In the genomic region with DNA sequence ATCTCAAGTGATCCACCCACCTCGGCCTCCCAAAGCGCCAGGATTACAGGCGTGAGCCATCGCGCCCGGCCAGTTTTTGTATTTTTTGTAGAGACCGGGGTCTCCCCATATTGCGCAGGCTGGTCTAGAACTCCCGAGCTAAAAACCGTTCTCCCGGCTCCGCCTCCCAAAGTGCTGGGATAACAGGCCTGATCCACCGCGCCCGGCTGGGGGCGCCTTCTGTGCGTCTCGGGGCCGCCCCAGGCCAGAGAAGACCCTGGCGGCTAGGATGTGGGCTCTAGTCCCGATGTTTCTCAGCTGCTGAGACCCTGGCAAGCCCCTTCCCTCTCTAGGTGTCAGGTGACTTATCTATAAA, we compare ENCODE assay signal across 12 cellular contexts. TPM values are rescaled to one million over a fixed set of nuclear protein-coding genes. Genes with fewer than 3 reads are reported as not detected.
DNase-seq lines count a peak whose midpoint lies in the region; ATAC-seq and TF ChIP-seq lines count a peak whose summit lies in the region.
"Had no signal": no experiment of that assay in that cellular context is flagged by ENCODE, and none has a peak within 500 bp of the region (broad histone marks: within the 10 kb centered on the region; RNA-seq: fewer than 3 reads in every experiment).

No MANE protein-coding gene starts in this region.

- H2AFZ ChIP-seq in OCI-LY7 (ENCODE audit: low read length): no peak overlapping the region

- H3K4me3 ChIP-seq in A673 (ENCODE audit: low read depth, low read length, poor library complexity, severe bottlenecking) (peak overlapping the region; percentile 32), iPS-15b (ENCODE audit: low read depth, low read length) (peak overlapping the region; percentile 70), OCI-LY7 (ENCODE audit: low read depth, low read length, poor library complexity, severe bottlenecking) (no peak overlapping the region)
- H3K4me3 ChIP-seq: skin epidermis had no signal

- POLR2A ChIA-PET in A673 (lab: Charles Lee; ENCODE audit: low non-redundant PET) (no interaction called here), OCI-LY7 (lab: Charles Lee) (no interaction called here)
- POLR2A ChIA-PET in CD4-positive, alpha-beta T cell (lab: Charles Lee): interaction anchor here (0.8 to 21.0 kb wide), 5 partner anchors 12 to 199 kb away, joined by 3 to 1253 read pairs (median 6); a partner anchor contains a TSS

- H3K9me2 ChIP-seq in OCI-LY7 (ENCODE audit: insufficient read depth, low read length): no peaks in the 10 kb centered on the region

- peaks cover 7% of the 10 kb centered on the region for H3K27me3 ChIP-seq in A673 (replicated peaks; ENCODE audit: insufficient read depth, low read depth, low read length, poor library complexity)
- no peaks in the 10 kb centered on the region for H3K27me3 ChIP-seq in CD4-positive, alpha-beta T cell (ENCODE audit: control insufficient read depth, insufficient read depth, low read length)
- no peaks in the 10 kb centered on the region for H3K27me3 ChIP-seq in iPS-15b (ENCODE audit: control insufficient read depth, insufficient read depth, low read length)

- H4K20me1 ChIP-seq in OCI-LY7 (ENCODE audit: insufficient read depth, low read length): no peaks in the 10 kb centered on the region

- no peaks in the 10 kb centered on the region for H3K27me3 Mint-ChIP-seq in CD4-positive, alpha-beta T cell
- H3K27me3 Mint-ChIP-seq in activated T-cell treated with anti-CD3 and anti-CD28 coated beads, Interleukin-2, amount 50 U/mL, for 72 hours (ENCODE audit: low read depth): no peaks in the 10 kb centered on the region
- H3K27me3 Mint-ChIP-seq in nephron progenitor cell (ENCODE audit: low read depth, poor library complexity): peaks cover 67% of the 10 kb centered on the region

- DNase-seq in A673 (ENCODE audit: low spot score) (peak; percentile 73), nephron progenitor cell (no peak), OCI-LY7 (ENCODE audit: low spot score) (no peak)
- DNase-seq in CD4-positive, alpha-beta T cell: no peak
- no peak for DNase-seq in activated T-cell treated with anti-CD3 and anti-CD28 coated beads, Interleukin-2, amount 50 U/mL, for 72 hours
- DNase-seq: caudate nucleus; DMS153; stimulated activated CD8-positive, alpha-beta memory T cell treated with anti-CD3 and anti-CD28 coated beads, Interleukin-4, amount 100 ng/mL, for 48 hours had no signal

- BruUV-seq in A673 (replicated peaks; lab: Mats Ljungman, UMichigan): no TSS peak
- no TSS peak for BruUV-seq in OCI-LY7 (replicated peaks; lab: Mats Ljungman, UMichigan)

- ATAC-seq in CD4-positive, alpha-beta T cell (ENCODE audit: poor library complexity): no peak
- no peak for ATAC-seq in activated T-cell treated with anti-CD3 and anti-CD28 coated beads, Interleukin-2, amount 50 U/mL, for 72 hours (replicated peaks in 1 of 2)
- ATAC-seq in HG03520 (IDR thresholded peaks at IDR 0.05; ENCODE audit: unreplicated experiment): no peak
- ATAC-seq in activated CD4-positive, CD25-positive, alpha-beta regulatory T cell treated with anti-CD3 and anti-CD28 coated beads, Interleukin-2, amount 50 U/mL, for 24 hours: no peak

- H3K4me1 ChIP-seq in A673 (ENCODE audit: insufficient read depth, low read length, poor library complexity, severe bottlenecking) (peaks cover 27% of the 10 kb centered on the region), iPS-15b (ENCODE audit: control insufficient read depth, insufficient read depth, low read length) (peaks cover 1% of the 10 kb centered on the region), OCI-LY7 (ENCODE audit: insufficient read depth, low read length, poor library complexity, severe bottlenecking) (peaks cover 53% of the 10 kb centered on the region)

- H3K4me1 Mint-ChIP-seq in CD4-positive, alpha-beta T cell (ENCODE audit: low read depth): peaks cover 59% of the 10 kb centered on the region
- peaks cover 57% of the 10 kb centered on the region for H3K4me1 Mint-ChIP-seq in activated T-cell treated with anti-CD3 and anti-CD28 coated beads, Interleukin-2, amount 50 U/mL, for 72 hours (ENCODE audit: low read depth)
- peaks cover 22% of the 10 kb centered on the region for H3K4me1 Mint-ChIP-seq in nephron progenitor cell

- no peaks in the 10 kb centered on the region for H3K9me3 Mint-ChIP-seq in CD4-positive, alpha-beta T cell
- no peaks in the 10 kb centered on the region for H3K9me3 Mint-ChIP-seq in activated T-cell treated with anti-CD3 and anti-CD28 coated beads, Interleukin-2, amount 50 U/mL, for 72 hours
- no peaks in the 10 kb centered on the region for H3K9me3 Mint-ChIP-seq in nephron progenitor cell

- no peak overlapping the region for H3K4me2 ChIP-seq in OCI-LY7 (ENCODE audit: low read length)

- peak overlapping the region; percentile 96 for H3K27ac Mint-ChIP-seq in CD4-positive, alpha-beta T cell
- H3K27ac Mint-ChIP-seq in activated T-cell treated with anti-CD3 and anti-CD28 coated beads, Interleukin-2, amount 50 U/mL, for 72 hours: no peak overlapping the region
- H3K27ac Mint-ChIP-seq in nephron progenitor cell: no peak overlapping the region

- H3K9ac ChIP-seq in iPS-15b (ENCODE audit: low read depth, low read length): no peak overlapping the region

- intact Hi-C loops in A673 (cut with micrococcal nuclease; ENCODE audit: unreplicated experiment) (no loop called here), OCI-LY7 (cut with micrococcal nuclease; ENCODE audit: unreplicated experiment) (no loop called here)
- intact Hi-C loops in CD4-positive, alpha-beta T cell (cut with DNase I, micrococcal nuclease): no loop called here

- peak overlapping the region; percentile 2 for H3K4me3 Mint-ChIP-seq in CD4-positive, alpha-beta T cell
- H3K4me3 Mint-ChIP-seq in activated T-cell treated with anti-CD3 and anti-CD28 coated beads, Interleukin-2, amount 50 U/mL, for 72 hours: peak overlapping the region; percentile 16 to 97
- no peak overlapping the region for H3K4me3 Mint-ChIP-seq in nephron progenitor cell

- H3K27ac ChIP-seq in A673 (ENCODE audit: low read depth, low read length, poor library complexity, severe bottlenecking) (no peak overlapping the region), OCI-LY7 (ENCODE audit: low read depth, low read length, poor library complexity, severe bottlenecking) (no peak overlapping the region)
- peak overlapping the region; percentile 50 for H3K27ac ChIP-seq in CD4-positive, alpha-beta T cell (ENCODE audit: low read depth, low read length)

- peaks cover 61% of the 10 kb centered on the region for H3K36me3 Mint-ChIP-seq in CD4-positive, alpha-beta T cell (ENCODE audit: low read depth)
- H3K36me3 Mint-ChIP-seq in activated T-cell treated with anti-CD3 and anti-CD28 coated beads, Interleukin-2, amount 50 U/mL, for 72 hours (ENCODE audit: insufficient read depth in 2 of 2): peaks cover 14 to 28% of the 10 kb centered on the region in 2 donors
- H3K36me3 Mint-ChIP-seq in nephron progenitor cell (ENCODE audit: low read depth): peaks cover under 1% of the 10 kb centered on the region

- CTCF ChIA-PET in A673 (lab: Charles Lee): interaction anchor here (0.5 to 1.0 kb wide), 2 partner anchors 31 to 89 kb away, joined by 3 to 5 read pairs; a partner anchor contains a TSS
- CTCF ChIA-PET in CD4-positive, alpha-beta T cell (lab: Charles Lee): no interaction called here
- CTCF ChIA-PET in OCI-LY7 (lab: Charles Lee; ENCODE audit: unreplicated experiment): no interaction called here

- H3K9me3 ChIP-seq in A673 (ENCODE audit: low read depth, low read length, poor library complexity, severe bottlenecking): no peaks in the 10 kb centered on the region
- H3K9me3 ChIP-seq in CD4-positive, alpha-beta T cell (ENCODE audit: control insufficient read depth, low read length): no peaks in the 10 kb centered on the region
- no peaks in the 10 kb centered on the region for H3K9me3 ChIP-seq in iPS-15b (ENCODE audit: control insufficient read depth, insufficient read depth, low read length)
- H3K9me3 ChIP-seq in OCI-LY7 (ENCODE audit: low read length): no peaks in the 10 kb centered on the region

- TF ChIP-seq CTCF in A673 (conservative IDR thresholded peaks at IDR 0.05; ENCODE audit: low read depth, low read length) (peak; percentile 53), nephron progenitor cell (IDR thresholded peaks at IDR 0.05) (no peak), OCI-LY7 (conservative IDR thresholded peaks at IDR 0.05; ENCODE audit: low read length) (no peak)
- TF ChIP-seq CTCF in CD4-positive, alpha-beta T cell (IDR thresholded peaks at IDR 0.05): no peak

- H3K79me2 ChIP-seq in OCI-LY7 (ENCODE audit: insufficient read depth, low read depth, low read length): peaks cover 32% of the 10 kb centered on the region

- no peaks in the 10 kb centered on the region for H3K36me3 ChIP-seq in A673 (ENCODE audit: insufficient read depth, low read length, poor library complexity, severe bottlenecking)
- peaks cover 13% of the 10 kb centered on the region for H3K36me3 ChIP-seq in iPS-15b (ENCODE audit: control insufficient read depth, insufficient read depth, low read length)
- peaks cover 62% of the 10 kb centered on the region for H3K36me3 ChIP-seq in OCI-LY7 (ENCODE audit: insufficient read depth, low read length)

RNA-seq across cellular contexts. Expression of a gene that starts 3.6 kb away (rescaled TPM):
- 3.2 and 3.4 TPM in 2 replicates for total RNA-seq in A673 (2021)
- 100 to 1,000 TPM; 861 to 878 TPM for total RNA-seq in CD4-positive, alpha-beta T cell
- 100 to 1,000 TPM; 235 to 236 TPM for total RNA-seq in activated T-cell treated with anti-CD3 and anti-CD28 coated beads, Interleukin-2, amount 50 U/mL, for 72 hours
- 132 and 135 TPM in 2 replicates for total RNA-seq in OCI-LY7 (2014; rRNA removed; shearing (Covaris generic))
- total RNA-seq in OCI-LY7 (2022): 138 and 143 TPM in 2 replicates

RNA-seq across cellular contexts. Expression of a gene that starts 24.6 kb away (rescaled TPM):
- total RNA-seq in A673 (2021): 342 and 343 TPM in 2 replicates
- 10 to 100 TPM; 45.8 to 49.0 TPM for total RNA-seq in CD4-positive, alpha-beta T cell
- total RNA-seq in activated T-cell treated with anti-CD3 and anti-CD28 coated beads, Interleukin-2, amount 50 U/mL, for 72 hours: 100 to 1,000 TPM; 176 to 179 TPM
- total RNA-seq in OCI-LY7 (2014; rRNA removed; shearing (Covaris generic)): 153 and 165 TPM in 2 replicates
- 160 and 193 TPM in 2 replicates for total RNA-seq in OCI-LY7 (2022)

RNA-seq across cellular contexts. Expression of a gene that starts 30.6 kb away (rescaled TPM):
- 12.0 and 21.2 TPM in 2 replicates for total RNA-seq in A673 (2021)
- total RNA-seq in CD4-positive, alpha-beta T cell: 100 to 1,000 TPM; 114 to 118 TPM
- total RNA-seq in activated T-cell treated with anti-CD3 and anti-CD28 coated beads, Interleukin-2, amount 50 U/mL, for 72 hours: 10 to 100 TPM; 34.3 to 37.1 TPM
- total RNA-seq in OCI-LY7 (2014; rRNA removed; shearing (Covaris generic)): 22.5 and 43.3 TPM in 2 replicates
- 66.6 and 74.4 TPM in 2 replicates for total RNA-seq in OCI-LY7 (2022)

RNA-seq across cellular contexts. Expression of a gene that starts 33.2 kb away (rescaled TPM):
- 368 and 435 TPM in 2 replicates for total RNA-seq in A673 (2021)
- total RNA-seq in CD4-positive, alpha-beta T cell: 100 to 1,000 TPM; 174 to 175 TPM
- total RNA-seq in activated T-cell treated with anti-CD3 and anti-CD28 coated beads, Interleukin-2, amount 50 U/mL, for 72 hours: 100 to 1,000 TPM; 251 to 308 TPM
- 184 and 203 TPM in 2 replicates for total RNA-seq in OCI-LY7 (2014; rRNA removed; shearing (Covaris generic))
- 148 and 156 TPM in 2 replicates for total RNA-seq in OCI-LY7 (2022)

RNA-seq across cellular contexts. Expression of a gene that starts 44.1 kb away (rescaled TPM):
- total RNA-seq in A673 (2021) (112 and 146 TPM in 2 replicates), OCI-LY7 (2022) (126 and 127 TPM in 2 replicates)
- 100 to 1,000 TPM; 307 to 318 TPM for total RNA-seq in CD4-positive, alpha-beta T cell
- 100 to 1,000 TPM in 1 of 2 donors, 10 to 100 TPM in 1; 98.9 to 124 TPM for total RNA-seq in activated T-cell treated with anti-CD3 and anti-CD28 coated beads, Interleukin-2, amount 50 U/mL, for 72 hours
- 51.5 and 73.7 TPM in 2 replicates for total RNA-seq in OCI-LY7 (2014; rRNA removed; shearing (Covaris generic))

Comparison
In these comparisons a context has a peak if more than half of its experiments do, and no peak if none do; other contexts are left out.
1. RNA of a gene that starts 3.6 kb away (total RNA-seq): 861 to 878 TPM in CD4-positive, alpha-beta T cell, 235 to 236 TPM in activated T-cell treated with anti-CD3 and anti-CD28 coated beads, Interleukin-2, amount 50 U/mL, for 72 hours and 132 to 143 TPM in OCI-LY7; 3.2 to 3.4 TPM in A673; every median in the first group is over 10 times any median in the second.